ENCODE assay signal across 15 cellular contexts in the genomic region with DNA sequence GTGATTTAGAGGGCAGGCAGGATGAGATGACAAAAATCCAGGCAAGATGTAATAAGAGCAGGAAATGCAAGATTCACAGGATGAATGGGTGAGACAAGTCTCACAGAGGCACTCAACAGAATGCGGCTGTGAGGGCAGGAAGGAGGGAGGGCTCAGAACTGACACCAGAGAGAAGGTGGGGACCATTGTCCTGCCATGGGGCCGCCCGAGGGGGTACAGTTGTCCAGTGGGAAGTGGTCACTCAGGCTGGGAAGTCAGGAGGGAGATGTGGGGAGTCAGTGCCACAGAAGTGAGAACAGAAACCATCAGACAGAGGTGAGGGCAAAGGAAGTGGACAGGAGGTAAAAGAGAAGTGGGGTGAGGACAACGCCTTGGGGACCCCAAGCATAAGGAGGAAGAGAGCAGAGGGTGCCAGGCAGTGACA. TPM values are rescaled to one million over a fixed set of nuclear protein-coding genes. Genes with fewer than 3 reads are reported as not detected.
DNase-seq lines count a peak whose midpoint lies in the region; ATAC-seq and TF ChIP-seq lines count a peak whose summit lies in the region.
"Had no signal": no experiment of that assay in that cellular context is flagged by ENCODE, and none has a peak within 500 bp of the region (broad histone marks: within the 10 kb centered on the region; RNA-seq: fewer than 3 reads in every experiment).

No MANE protein-coding gene starts in this region.

- H3K4me3 ChIP-seq in RWPE2 (ENCODE audit: severe bottlenecking) (no peak overlapping the region), testis (no peak overlapping the region)
- H3K4me3 ChIP-seq: SK-N-MC had no signal

- H3K27me3 Mint-ChIP-seq in endothelial cell (ENCODE audit: unreplicated experiment): peaks cover 4% of the 10 kb centered on the region
- H3K27me3 Mint-ChIP-seq in stimulated activated naive B cell treated with anti-CD40 and anti-IgM and Interleukin-4, amounts not matched to agents 10 μg/mL and 1 μg/mL and 100 μg/mL, for 72 hours: no peaks in the 10 kb centered on the region
- H3K27me3 Mint-ChIP-seq: activated naive CD4-positive, alpha-beta T cell treated with anti-CD3 and anti-CD28 coated beads, Interleukin-2, amount 10 ng/mL, durations not matched to agents 7 days and 5 days had no signal

- intact Hi-C loops in testis (cut with DNase I; ENCODE audit: low total_unique reads): no loop called here

- TF ChIP-seq CTCF in RWPE2 (IDR thresholded peaks at IDR 0.05; ENCODE audit: poor library complexity, severe bottlenecking) (no peak), endothelial cell (IDR thresholded peaks at IDR 0.05; ENCODE audit: unreplicated experiment) (no peak), testis (IDR thresholded peaks at IDR 0.05) (no peak)

- H3K27me3 ChIP-seq in RWPE2 (ENCODE audit: insufficient read depth, poor library complexity, severe bottlenecking) (no peaks in the 10 kb centered on the region), testis (no peaks in the 10 kb centered on the region)

- DNase-seq in activated gamma-delta T cell treated with Interleukin-2 at 50 U/mL for 16 hours (peak; percentile 12), activated gamma-delta T cell (lab: John Stamatoyannopoulos, UW) (no peak), RWPE2 (ENCODE audit: low spot score) (no peak), endothelial cell (ENCODE audit: low spot score) (no peak), RKO (ENCODE audit: low spot score) (no peak), testis (no peak), NCI-H748 (lab: John Stamatoyannopoulos, UW; ENCODE audit: unreplicated experiment) (no peak)
- no peak for DNase-seq in stimulated activated naive B cell treated with anti-CD40 and anti-IgM and Interleukin-4, amounts not matched to agents 10 μg/mL and 1 μg/mL and 100 μg/mL, for 72 hours
- DNase-seq: activated naive CD4-positive, alpha-beta T cell treated with anti-CD3 and anti-CD28 coated beads, Interleukin-2, amount 10 ng/mL, durations not matched to agents 7 days and 5 days; glutamatergic neuron; NCI-H1092 treated with DMSO at 0.1 percent for 48 hours; NCI-H2227 treated with DMSO at 0.1 percent for 48 hours; stimulated activated CD4-positive, alpha-beta T cell treated with anti-CD3 and anti-CD28 coated beads, Interleukin-1b, Interleukin-23, amount 100 ng/mL, for 48 hours had no signal

- H3K36me3 Mint-ChIP-seq in endothelial cell (ENCODE audit: low read depth, unreplicated experiment): peaks cover 4% of the 10 kb centered on the region
- peaks cover 7 to 11% of the 10 kb centered on the region in 2 donors for H3K36me3 Mint-ChIP-seq in stimulated activated naive B cell treated with anti-CD40 and anti-IgM and Interleukin-4, amounts not matched to agents 10 μg/mL and 1 μg/mL and 100 μg/mL, for 72 hours
- H3K36me3 Mint-ChIP-seq: activated naive CD4-positive, alpha-beta T cell treated with anti-CD3 and anti-CD28 coated beads, Interleukin-2, amount 10 ng/mL, durations not matched to agents 7 days and 5 days had no signal

- H3K9me3 ChIP-seq in RWPE2 (ENCODE audit: severe bottlenecking) (no peaks in the 10 kb centered on the region), testis (no peaks in the 10 kb centered on the region)

- H3K4me1 Mint-ChIP-seq in endothelial cell (ENCODE audit: unreplicated experiment): peaks cover 18% of the 10 kb centered on the region
- H3K4me1 Mint-ChIP-seq in stimulated activated naive B cell treated with anti-CD40 and anti-IgM and Interleukin-4, amounts not matched to agents 10 μg/mL and 1 μg/mL and 100 μg/mL, for 72 hours: peaks cover 21 to 41% of the 10 kb centered on the region in 2 donors

- peak overlapping the region; percentile 73 for H3K27ac ChIP-seq in RWPE2 (ENCODE audit: poor library complexity, severe bottlenecking)
- H3K27ac ChIP-seq in testis: no peak overlapping the region
- H3K27ac ChIP-seq: SK-N-MC had no signal

- H3K36me3 ChIP-seq in RWPE2 (ENCODE audit: low read depth) (no peaks in the 10 kb centered on the region), testis (ENCODE audit: low read depth, missing control alignments) (no peaks in the 10 kb centered on the region)

- H3K9me3 Mint-ChIP-seq in endothelial cell (ENCODE audit: unreplicated experiment): no peaks in the 10 kb centered on the region
- no peaks in the 10 kb centered on the region for H3K9me3 Mint-ChIP-seq in stimulated activated naive B cell treated with anti-CD40 and anti-IgM and Interleukin-4, amounts not matched to agents 10 μg/mL and 1 μg/mL and 100 μg/mL, for 72 hours
- H3K9me3 Mint-ChIP-seq: activated naive CD4-positive, alpha-beta T cell treated with anti-CD3 and anti-CD28 coated beads, Interleukin-2, amount 10 ng/mL, durations not matched to agents 7 days and 5 days had no signal

- ATAC-seq in RWPE2 (ENCODE audit: low read depth): no peak
- ATAC-seq in stimulated activated naive B cell treated with anti-CD40 and anti-IgM and Interleukin-4, amounts not matched to agents 10 μg/mL and 1 μg/mL and 100 μg/mL, for 72 hours (replicated peaks): peak; percentile 67 to 68

- H3K4me1 ChIP-seq in RWPE2 (ENCODE audit: insufficient read depth, poor library complexity, severe bottlenecking): peaks cover 28% of the 10 kb centered on the region
- H3K4me1 ChIP-seq in testis: peaks cover 3% of the 10 kb centered on the region

- TF ChIP-seq POLR2A in testis (IDR thresholded peaks at IDR 0.05): no peak

- H3K27ac Mint-ChIP-seq in endothelial cell (ENCODE audit: unreplicated experiment): peak overlapping the region; percentile 75
- no peak overlapping the region for H3K27ac Mint-ChIP-seq in stimulated activated naive B cell treated with anti-CD40 and anti-IgM and Interleukin-4, amounts not matched to agents 10 μg/mL and 1 μg/mL and 100 μg/mL, for 72 hours
- H3K27ac Mint-ChIP-seq: activated naive CD4-positive, alpha-beta T cell treated with anti-CD3 and anti-CD28 coated beads, Interleukin-2, amount 10 ng/mL, durations not matched to agents 7 days and 5 days had no signal

- H3K4me3 Mint-ChIP-seq in endothelial cell (ENCODE audit: unreplicated experiment): no peak overlapping the region
- H3K4me3 Mint-ChIP-seq in stimulated activated naive B cell treated with anti-CD40 and anti-IgM and Interleukin-4, amounts not matched to agents 10 μg/mL and 1 μg/mL and 100 μg/mL, for 72 hours: no peak overlapping the region
- H3K4me3 Mint-ChIP-seq: activated naive CD4-positive, alpha-beta T cell treated with anti-CD3 and anti-CD28 coated beads, Interleukin-2, amount 10 ng/mL, durations not matched to agents 7 days and 5 days had no signal

- 64 to 86% methylated on average over 4 of the region's 4 CpGs for WGBS in testis, 2 donors

RNA-seq across cellular contexts. Expression of a gene that starts 8.9 kb away (rescaled TPM):
- total RNA-seq in endothelial cell (ENCODE audit: unreplicated experiment) (49.3 TPM), testis (10 to 100 TPM; 43.5 to 85.4 TPM)
- polyA plus RNA-seq in testis (ENCODE audit: insufficient read depth, low read depth, low replicate concordance): 68.0 TPM

RNA-seq across cellular contexts. Expression of a gene that starts 42.1 kb away (rescaled TPM):
- 0.59 TPM for total RNA-seq in endothelial cell (ENCODE audit: unreplicated experiment)
- 1 to 10 TPM in 1 of 2 donors, not detected in 1; 1.1 TPM for total RNA-seq in testis
- polyA plus RNA-seq in testis (ENCODE audit: insufficient read depth, low read depth, low replicate concordance): 5.6 TPM
- total RNA-seq: kidney epithelial cell had no signal
